14 cellular contexts compared by ENCODE assay signal in the genomic region with DNA sequence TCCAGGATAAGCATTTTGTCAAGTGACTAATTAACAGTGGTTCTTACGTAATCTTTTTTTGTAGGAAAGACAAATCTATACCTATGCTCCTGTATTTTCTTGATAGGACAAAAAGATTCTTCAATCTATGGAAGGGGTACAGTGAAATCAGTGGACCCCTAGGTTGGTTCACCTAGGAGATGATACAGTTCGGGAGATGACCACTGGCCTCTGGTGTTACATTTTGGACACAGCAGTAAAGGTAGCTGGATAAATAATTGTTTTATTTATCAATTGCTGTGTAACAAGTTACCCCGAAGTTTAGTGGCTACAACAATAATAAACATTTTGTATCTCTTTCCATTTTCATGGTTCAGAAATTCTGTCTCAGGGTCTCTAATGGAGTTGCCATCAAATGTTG.
DNase-seq lines count a peak whose midpoint lies in the region; ATAC-seq, FAIRE-seq and TF ChIP-seq lines count a peak whose summit lies in the region.
"Had no signal": no experiment of that assay in that cellular context is flagged by ENCODE, and none has a peak within 500 bp of the region (broad histone marks: within the 10 kb centered on the region; RNA-seq: fewer than 3 reads in every experiment).

No MANE protein-coding gene starts in this region.

- H3K27ac ChIP-seq in A673 (ENCODE audit: low read depth, low read length, poor library complexity, severe bottlenecking) (no peak overlapping the region), astrocyte (ENCODE audit: low read depth, low read length) (no peak overlapping the region), iPS DF 6.9 (ENCODE audit: low read length) (no peak overlapping the region), Karpas-422 (ENCODE audit: low read length) (no peak overlapping the region)
- H3K27ac ChIP-seq: BLaER1 treated with 17β-estradiol and CSF1 and Interleukin-3, amounts not matched to agents 10 nM and 100 nM; Peyer's patch had no signal

- H3K27me3 ChIP-seq in A673 (replicated peaks; ENCODE audit: insufficient read depth, low read depth, low read length, poor library complexity) (peaks cover 11% of the 10 kb centered on the region), astrocyte (ENCODE audit: insufficient read depth, low read length) (no peaks in the 10 kb centered on the region), iPS DF 6.9 (ENCODE audit: control insufficient read depth, insufficient read depth, low read length) (no peaks in the 10 kb centered on the region), Karpas-422 (ENCODE audit: low read length) (no peaks in the 10 kb centered on the region)
- H3K27me3 ChIP-seq: BLaER1 treated with 17β-estradiol and CSF1 and Interleukin-3, amounts not matched to agents 10 nM and 100 nM; Peyer's patch had no signal

- H3K9me3 Mint-ChIP-seq in astrocyte (ENCODE audit: unreplicated experiment), result no peaks in the 10 kb centered on the region
- H3K9me3 Mint-ChIP-seq in glutamatergic neuron (ENCODE audit: unreplicated experiment), result no peaks in the 10 kb centered on the region

- H3K27ac Mint-ChIP-seq in astrocyte (ENCODE audit: unreplicated experiment) (no peak overlapping the region), glutamatergic neuron (ENCODE audit: unreplicated experiment) (no peak overlapping the region)

- ATAC-seq in GM19455 (IDR thresholded peaks at IDR 0.05; ENCODE audit: unreplicated experiment), result no peak

- no peak overlapping the region for H3K4me2 ChIP-seq in astrocyte (ENCODE audit: low read length)
- H3K4me2 ChIP-seq in Karpas-422 (ENCODE audit: low read depth, low read length, poor library complexity, severe bottlenecking), result no peak overlapping the region
- H3K4me2 ChIP-seq: BLaER1 treated with 17β-estradiol and CSF1 and Interleukin-3, amounts not matched to agents 10 nM and 100 nM had no signal

- H3K9me3 ChIP-seq in A673 (ENCODE audit: low read depth, low read length, poor library complexity, severe bottlenecking) (no peaks in the 10 kb centered on the region), astrocyte (ENCODE audit: insufficient read depth, low read depth, low read length) (no peaks in the 10 kb centered on the region), iPS DF 6.9 (ENCODE audit: control insufficient read depth, insufficient read depth, low read length) (no peaks in the 10 kb centered on the region), Karpas-422 (ENCODE audit: low read length) (no peaks in the 10 kb centered on the region; the same call in none of the 2 replicates)
- H3K9me3 ChIP-seq: Peyer's patch had no signal

- no TSS peak for BruUV-seq in A673 (replicated peaks; lab: Mats Ljungman, UMichigan)

- DNase-seq in A673 (ENCODE audit: low spot score) (no peak), HFF-Myc (ENCODE audit: extremely low read depth, low read depth) (no peak), astrocyte (ENCODE audit: low read depth) (no peak), iPS DF 6.9 (ENCODE audit: low read depth, low spot score) (peak; percentile 20), AG08395 (ENCODE audit: low spot score) (no peak), Karpas-422 (no peak), glutamatergic neuron (no peak)
- DNase-seq: cortex of kidney; Peyer's patch; posterior cingulate gyrus; stimulated activated CD4-positive, alpha-beta T cell treated with anti-CD3 and anti-CD28 coated beads, Interleukin-1b, Interleukin-23, amount 100 ng/mL, for 48 hours had no signal

- H4K20me1 ChIP-seq in astrocyte (ENCODE audit: insufficient read depth, low read length), result no peaks in the 10 kb centered on the region
- no peaks in the 10 kb centered on the region for H4K20me1 ChIP-seq in Karpas-422 (ENCODE audit: insufficient read depth, low read depth, low read length)
- H4K20me1 ChIP-seq: BLaER1 treated with 17β-estradiol and CSF1 and Interleukin-3, amounts not matched to agents 10 nM and 100 nM had no signal

- POLR2A ChIA-PET in A673 (lab: Charles Lee; ENCODE audit: low non-redundant PET), result no interaction called here

- intact Hi-C loops in A673 (cut with micrococcal nuclease; ENCODE audit: unreplicated experiment), result no loop called here

- H3K36me3 ChIP-seq in A673 (ENCODE audit: insufficient read depth, low read length, poor library complexity, severe bottlenecking) (no peaks in the 10 kb centered on the region), astrocyte (ENCODE audit: insufficient read depth, low read length) (no peaks in the 10 kb centered on the region), iPS DF 6.9 (ENCODE audit: control insufficient read depth, insufficient read depth, low read length) (no peaks in the 10 kb centered on the region), Karpas-422 (ENCODE audit: insufficient read depth, low read length) (no peaks in the 10 kb centered on the region)
- H3K36me3 ChIP-seq: BLaER1 treated with 17β-estradiol and CSF1 and Interleukin-3, amounts not matched to agents 10 nM and 100 nM; Peyer's patch had no signal

- no peaks in the 10 kb centered on the region for H3K27me3 Mint-ChIP-seq in astrocyte (ENCODE audit: low read depth, unreplicated experiment)
- no peaks in the 10 kb centered on the region for H3K27me3 Mint-ChIP-seq in glutamatergic neuron (ENCODE audit: unreplicated experiment)

- TF ChIP-seq CTCF in A673 (conservative IDR thresholded peaks at IDR 0.05; ENCODE audit: low read depth, low read length) (0 out of 2 replicates have a peak, but pooled peaks have one; percentile 16), HFF-Myc (IDR thresholded peaks at IDR 0.05; ENCODE audit: low read depth, low read length, missing control alignments) (peak; percentile 15), astrocyte (IDR thresholded peaks at IDR 0.05; ENCODE audit: insufficient read depth, low read depth, low read length) (peak; percentile 31), glutamatergic neuron (IDR thresholded peaks at IDR 0.05; ENCODE audit: partially characterized antibody, unreplicated experiment) (no peak)

- H3K4me1 ChIP-seq in A673 (ENCODE audit: insufficient read depth, low read length, poor library complexity, severe bottlenecking), result no peaks in the 10 kb centered on the region
- H3K4me1 ChIP-seq in astrocyte (ENCODE audit: insufficient read depth, low read length), result no peaks in the 10 kb centered on the region
- H3K4me1 ChIP-seq in iPS DF 6.9 (ENCODE audit: control insufficient read depth, insufficient read depth, low read length), result no peaks in the 10 kb centered on the region
- H3K4me1 ChIP-seq in Karpas-422 (ENCODE audit: low read length), result no peaks in the 10 kb centered on the region
- H3K4me1 ChIP-seq: BLaER1 treated with 17β-estradiol and CSF1 and Interleukin-3, amounts not matched to agents 10 nM and 100 nM; Peyer's patch had no signal

- no peak overlapping the region for H2AFZ ChIP-seq in astrocyte (ENCODE audit: low read depth, low read length)
- no peak overlapping the region for H2AFZ ChIP-seq in Karpas-422 (ENCODE audit: low read length)

- H3K79me2 ChIP-seq in astrocyte (ENCODE audit: insufficient read depth, low read length) (no peaks in the 10 kb centered on the region), Karpas-422 (ENCODE audit: low read length) (no peaks in the 10 kb centered on the region)

- H3K4me1 Mint-ChIP-seq in astrocyte (ENCODE audit: low read depth, unreplicated experiment) (no peaks in the 10 kb centered on the region), glutamatergic neuron (ENCODE audit: low read depth, unreplicated experiment) (no peaks in the 10 kb centered on the region)

- CTCF ChIA-PET in A673 (lab: Charles Lee), result no interaction called here

- WGBS in iPS DF 6.9 (ENCODE audit: insufficient coverage, insufficient read length), result no CpG with 5 or more reads among the region's 3 CpGs

- H3K9me2 ChIP-seq in Karpas-422 (replicated peaks; ENCODE audit: insufficient read depth, low read length), result no peaks in the 10 kb centered on the region

- H3K4me3 ChIP-seq in A673 (ENCODE audit: low read depth, low read length, poor library complexity, severe bottlenecking), result no peak overlapping the region
- no peak overlapping the region for H3K4me3 ChIP-seq in HFF-Myc (replicated peaks; ENCODE audit: low read depth, low read length)
- H3K4me3 ChIP-seq in astrocyte (ENCODE audit: insufficient read depth, low read depth, low read length), result no peak overlapping the region
- no peak overlapping the region for H3K4me3 ChIP-seq in iPS DF 6.9 (ENCODE audit: low read length)
- H3K4me3 ChIP-seq in Karpas-422 (ENCODE audit: low read length), result no peak overlapping the region
- H3K4me3 ChIP-seq: BLaER1 treated with 17β-estradiol and CSF1 and Interleukin-3, amounts not matched to agents 10 nM and 100 nM; lung; Peyer's patch had no signal

- H3K4me3 Mint-ChIP-seq in astrocyte (ENCODE audit: unreplicated experiment) (no peak overlapping the region), glutamatergic neuron (ENCODE audit: unreplicated experiment) (no peak overlapping the region)

- H3K36me3 Mint-ChIP-seq in astrocyte (ENCODE audit: low read depth, unreplicated experiment), result no peaks in the 10 kb centered on the region
- no peaks in the 10 kb centered on the region for H3K36me3 Mint-ChIP-seq in glutamatergic neuron (ENCODE audit: unreplicated experiment)

- H3K9ac ChIP-seq in astrocyte (ENCODE audit: low read length) (no peak overlapping the region), Karpas-422 (ENCODE audit: low read length) (no peak overlapping the region)
- H3K9ac ChIP-seq: BLaER1 treated with 17β-estradiol and CSF1 and Interleukin-3, amounts not matched to agents 10 nM and 100 nM had no signal

- no peak for FAIRE-seq in astrocyte (lab: Jason Lieb, UNC)
